ENCODE assay signal across 1 cellular context in genomic region chr19:33275933-33276619, GRCh38.
TF ChIP-seq lines count a peak whose summit lies in the region.

No MANE protein-coding gene starts in this region.

TF ChIP-seq in H1, 55 proteins besides CTCF, POLR2A, EP300 and RAD21:
- TF ChIP-seq GABPA (IDR thresholded peaks at IDR 0.05; ENCODE audit: borderline replicate concordance, insufficient read depth, low read length) (no peak), SIX5 (IDR thresholded peaks at IDR 0.05; ENCODE audit: low read depth, low read length) (no peak), CHD1 (IDR thresholded peaks at IDR 0.05; ENCODE audit: low read depth, low read length) (no peak)
